Comparison of ENCODE assay signal across 8 cellular contexts in the genomic region with DNA sequence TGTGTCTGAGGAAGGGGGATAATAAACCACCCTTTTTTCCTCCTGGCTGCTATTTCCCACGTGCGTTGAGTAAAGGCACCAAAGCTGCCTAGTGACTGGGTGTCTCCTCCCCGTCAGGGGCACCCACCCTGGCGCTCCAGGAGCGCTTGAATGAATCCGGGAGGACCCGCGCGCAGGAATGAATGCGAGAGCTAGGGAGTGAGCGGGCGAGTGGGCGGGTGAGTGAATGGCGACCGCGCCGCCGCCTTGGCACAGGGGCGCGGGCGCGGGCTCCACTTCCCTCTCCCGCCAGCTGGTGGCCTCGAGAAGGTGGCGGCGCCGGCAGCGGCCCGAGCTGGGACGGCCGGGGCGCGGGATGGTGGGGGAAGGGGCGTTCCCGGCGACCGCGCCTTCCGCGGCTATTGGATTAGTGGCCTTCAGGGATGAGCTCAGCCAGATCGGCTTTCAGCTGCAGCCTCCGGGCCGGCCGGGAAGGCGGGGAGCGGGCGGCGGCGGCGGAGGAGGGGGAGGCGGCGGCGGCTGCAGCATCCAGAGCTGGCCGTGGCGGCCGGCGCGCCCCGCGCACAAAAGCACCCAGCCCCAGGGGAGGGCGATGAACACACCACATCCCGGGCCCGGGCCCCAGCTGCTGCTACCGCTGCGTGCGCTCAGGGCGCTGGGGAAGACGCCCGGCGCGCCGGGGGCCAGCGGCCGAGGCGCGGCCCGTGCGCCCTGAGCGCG. TPM values are rescaled to one million over a fixed set of nuclear protein-coding genes. Genes with fewer than 3 reads are reported as not detected.
DNase-seq lines count a peak whose midpoint lies in the region; ATAC-seq and TF ChIP-seq lines count a peak whose summit lies in the region.

A gene (plus strand): TSS at position 435 of the 720 bp plus-strand sequence. CDS start 14,758 bp downstream, outside the sequence.

- ATAC-seq in HG02642 (IDR thresholded peaks at IDR 0.05; ENCODE audit: poor library complexity, unreplicated experiment) (peak; percentile 46), HG03025 (IDR thresholded peaks at IDR 0.05; ENCODE audit: low FRiP score, unreplicated experiment) (no peak)

- no peak within 1 kb of the TSS for H3K27ac Mint-ChIP-seq in CD14-positive monocyte

- no peak for TF ChIP-seq POLR2A in lower leg skin (IDR thresholded peaks at IDR 0.05)
- TF ChIP-seq POLR2A in thyroid gland (IDR thresholded peaks at IDR 0.05) = no peak

- no peak within 1 kb of the TSS for H3K27ac ChIP-seq in thyroid gland

- peaks cover 13% of the 10 kb centered on the region for H3K4me1 Mint-ChIP-seq in CD14-positive monocyte

- TF ChIP-seq CTCF in CD14-positive monocyte (IDR thresholded peaks at IDR 0.05) (peak; percentile 35), lower leg skin (IDR thresholded peaks at IDR 0.05) (no peak), thyroid gland (IDR thresholded peaks at IDR 0.05) (peak in 1 of 6 experiments; percentile 9)

- H3K4me3 ChIP-seq in lower leg skin (ENCODE audit: low read depth, poor library complexity, severe bottlenecking) = peak within 1 kb of the TSS; percentile 21
- peak within 1 kb of the TSS in 1 of 3 donors; percentile 14 for H3K4me3 ChIP-seq in thyroid gland (replicated peaks in 1 of 3)

- peaks cover 5% of the 10 kb centered on the region for H3K27me3 ChIP-seq in thyroid gland

- intact Hi-C loops in CD14-positive monocyte (cut with micrococcal nuclease) = no loop called here
- intact Hi-C loops in lower leg skin (cut with DNase I; ENCODE audit: low total_unique reads) = no loop called here
- intact Hi-C loops in thyroid gland (cut with DNase I) = no loop called here

- H3K27me3 Mint-ChIP-seq in CD14-positive monocyte (ENCODE audit: low read depth in 3 of 3) = peaks cover 61 to 84% (median 76%) of the 10 kb centered on the region in 3 donors

- no peaks in the 10 kb centered on the region for H3K36me3 ChIP-seq in thyroid gland

- H3K9me3 Mint-ChIP-seq in CD14-positive monocyte = peaks cover 0 to 10% (median 0%) of the 10 kb centered on the region in 7 donors

- DNase-seq in CD14-positive monocyte (ENCODE audit: low spot score) = no peak
- peak; percentile 30 for DNase-seq in OCI-M1 (lab: John Stamatoyannopoulos, UW)
- DNase-seq in cerebellum (ENCODE audit: low spot score) = peak; percentile 11
- no peak for DNase-seq in lower leg skin (ENCODE audit: low spot score in 2 of 2)
- DNase-seq in thyroid gland = peak; percentile 5 to 26
- DNase-seq in T-helper 9 cell = no peak

- no peaks in the 10 kb centered on the region for H3K9me3 ChIP-seq in thyroid gland

- H3K4me1 ChIP-seq in thyroid gland = peaks cover 6 to 18% of the 10 kb centered on the region in 2 donors

- WGBS in lower leg skin, 2 donors = 1% methylated on average over 19 to 42 of the region's 80 CpGs
- WGBS in thyroid gland, 2 donors = 0 to 2% methylated on average over 7 to 17 of the region's 80 CpGs

- no peaks in the 10 kb centered on the region for H3K36me3 Mint-ChIP-seq in CD14-positive monocyte

- H3K4me3 Mint-ChIP-seq in CD14-positive monocyte = peak within 1 kb of the TSS; percentile 73 to 87

RNA-seq across cellular contexts. Expression of the gene that starts here (rescaled TPM):
- polyA plus RNA-seq in CD14-positive monocyte = not detected
- total RNA-seq in cerebellum = 12.7 TPM
- total RNA-seq in lower leg skin = under 1 TPM in 1 of 4 donors, not detected in 3; 0.10 TPM
- 1 to 10 TPM in 1 of 4 donors, not detected in 3; 1.2 TPM for total RNA-seq in thyroid gland

Comparison
In these comparisons a context has a peak if more than half of its experiments do, and no peak if none do; other contexts are left out.
1. DNase-seq: peak in OCI-M1 (single experiment), cerebellum (single experiment) and thyroid gland (2 of 2); none in CD14-positive monocyte (single experiment), lower leg skin (0 of 2) and T-helper 9 cell (single experiment).